8 cellular contexts compared by ENCODE assay signal in the genomic region with DNA sequence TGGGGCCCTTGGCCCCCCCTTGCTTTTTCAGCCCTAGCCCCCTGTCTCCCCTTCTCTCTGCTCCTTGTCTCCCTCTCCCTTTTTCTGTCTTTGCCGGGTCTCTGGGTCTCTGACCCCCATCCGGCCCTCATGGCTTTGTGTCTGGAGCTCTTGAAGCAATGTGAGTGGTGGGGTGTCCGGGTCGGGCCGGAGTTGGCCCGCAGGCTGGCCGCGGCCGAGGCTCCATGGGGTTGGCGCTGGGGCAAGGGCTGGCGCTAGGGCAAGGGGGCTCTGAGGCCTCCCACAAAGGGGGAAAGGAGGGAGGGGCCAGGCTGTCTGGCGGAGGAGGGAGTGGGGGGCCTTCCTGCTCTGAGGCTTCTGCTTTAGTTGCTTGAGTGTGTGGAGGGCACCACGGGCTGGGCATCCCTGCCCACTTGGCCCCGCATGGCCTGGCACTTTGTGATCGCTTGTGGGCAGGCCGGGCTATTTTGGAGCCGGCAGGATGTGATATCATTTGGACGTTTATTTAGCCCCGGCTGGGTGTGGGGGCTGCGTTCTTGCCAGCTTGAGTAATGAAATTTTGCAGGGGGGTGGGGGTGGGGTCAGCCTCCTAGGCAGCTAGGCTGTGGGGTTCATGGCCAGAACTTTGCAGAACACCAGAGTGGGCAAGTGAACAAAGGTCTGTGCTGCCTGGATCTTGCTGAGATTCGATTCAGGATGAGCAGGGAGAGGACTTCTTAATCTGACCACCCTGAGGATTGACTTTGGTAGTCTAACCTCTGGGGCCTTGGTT.
A peak's percentile ranks its signal among the peaks of the same experiment; 100 is the strongest.
DNase-seq lines count a peak whose midpoint lies in the region; ATAC-seq, FAIRE-seq and TF ChIP-seq lines count a peak whose summit lies in the region.

No MANE protein-coding gene starts in this region.

- no peak for FAIRE-seq in H54 (lab: Jason Lieb, UNC)

- no peak for DNase-seq in A673 (ENCODE audit: low spot score)
- DNase-seq in H54 (ENCODE audit: insufficient read length, low spot score), result no peak
- peak; percentile 59 for DNase-seq in fibroblast of the aortic adventitia (ENCODE audit: low read depth)
- DNase-seq in neural progenitor cell (ENCODE audit: low spot score), result peak; percentile 51
- no peak for DNase-seq in SK-N-DZ (ENCODE audit: low spot score)
- DNase-seq in OCI-M2 (lab: John Stamatoyannopoulos, UW; ENCODE audit: unreplicated experiment), result no peak

- intact Hi-C loops in A673 (cut with micrococcal nuclease; ENCODE audit: unreplicated experiment), result loop anchor here (2.0 kb wide), 1 partner anchor 110 kb away; a partner anchor contains a TSS

- H3K4me1 ChIP-seq in A673 (ENCODE audit: insufficient read depth, low read length, poor library complexity, severe bottlenecking) (peaks cover 42% of the 10 kb centered on the region), neural progenitor cell (peaks cover 35% of the 10 kb centered on the region)

- peak overlapping the region; percentile 48 for H3K9ac ChIP-seq in neural progenitor cell

- H3K9me3 ChIP-seq in A673 (ENCODE audit: low read depth, low read length, poor library complexity, severe bottlenecking) (no peaks in the 10 kb centered on the region), neural progenitor cell (ENCODE audit: low read depth) (no peaks in the 10 kb centered on the region)

- ATAC-seq in HG02588 (IDR thresholded peaks at IDR 0.05; ENCODE audit: unreplicated experiment), result no peak

- peak; percentile 92 for TF ChIP-seq POLR2A in H54 (IDR thresholded peaks at IDR 0.05; ENCODE audit: low read depth, low read length)

- CTCF ChIA-PET in A673 (lab: Charles Lee), result no interaction called here

- H3K36me3 ChIP-seq in A673 (ENCODE audit: insufficient read depth, low read length, poor library complexity, severe bottlenecking) (no peaks in the 10 kb centered on the region), neural progenitor cell (no peaks in the 10 kb centered on the region)

- H3K79me2 ChIP-seq in neural progenitor cell (ENCODE audit: low read depth), result peaks cover 60% of the 10 kb centered on the region

- peak overlapping the region; percentile 85 for H3K4me3 ChIP-seq in A673 (ENCODE audit: low read depth, low read length, poor library complexity, severe bottlenecking)
- peak overlapping the region; percentile 91 for H3K4me3 ChIP-seq in fibroblast of the aortic adventitia (ENCODE audit: low read depth, low read length)
- H3K4me3 ChIP-seq in neural progenitor cell, result peak overlapping the region; percentile 82

- H3K27me3 ChIP-seq in A673 (replicated peaks; ENCODE audit: insufficient read depth, low read depth, low read length, poor library complexity) (no peaks in the 10 kb centered on the region), neural progenitor cell (no peaks in the 10 kb centered on the region)

- H3K9me3 Mint-ChIP-seq in neural progenitor cell, result no peaks in the 10 kb centered on the region

- TF ChIP-seq CTCF in A673 (conservative IDR thresholded peaks at IDR 0.05; ENCODE audit: low read depth, low read length), result no peak
- TF ChIP-seq CTCF in VCaP (conservative IDR thresholded peaks at IDR 0.05), result no peak
- no peak for TF ChIP-seq CTCF in fibroblast of the aortic adventitia (IDR thresholded peaks at IDR 0.05; ENCODE audit: insufficient read depth, low read length)
- no peak for TF ChIP-seq CTCF in neural progenitor cell (IDR thresholded peaks at IDR 0.05)

- peak overlapping the region; percentile 88 for H3K27ac Mint-ChIP-seq in neural progenitor cell

- peaks cover 2% of the 10 kb centered on the region for H3K36me3 Mint-ChIP-seq in neural progenitor cell

- peaks cover 48% of the 10 kb centered on the region for H3K4me1 Mint-ChIP-seq in neural progenitor cell

- H3K27ac ChIP-seq in A673 (ENCODE audit: low read depth, low read length, poor library complexity, severe bottlenecking) (peak overlapping the region; percentile 70), VCaP (peak overlapping the region; percentile 95), neural progenitor cell (no peak overlapping the region)

- peak overlapping the region; percentile 97 for H3K4me3 Mint-ChIP-seq in neural progenitor cell

- POLR2A ChIA-PET in A673 (lab: Charles Lee; ENCODE audit: low non-redundant PET), result no interaction called here

- peaks cover 57% of the 10 kb centered on the region for H4K20me1 ChIP-seq in neural progenitor cell (ENCODE audit: low read depth)

- H2AFZ ChIP-seq in neural progenitor cell (replicated peaks), result no peak overlapping the region

- peaks cover 9% of the 10 kb centered on the region for H3K27me3 Mint-ChIP-seq in neural progenitor cell (ENCODE audit: insufficient read depth, low read depth)

- peaks cover 35% of the 10 kb centered on the region for H3F3A ChIP-seq in neural progenitor cell (ENCODE audit: low read depth)

- H3K4me2 ChIP-seq in neural progenitor cell, result peak overlapping the region; percentile 92

- no TSS peak for BruUV-seq in A673 (replicated peaks; lab: Mats Ljungman, UMichigan)

Comparison
In these comparisons a context has a peak if more than half of its experiments do, and no peak if none do; other contexts are left out.
1. DNase-seq: peak in fibroblast of the aortic adventitia (single experiment) and neural progenitor cell (single experiment); none in A673 (single experiment), H54 (single experiment), SK-N-DZ (single experiment) and OCI-M2 (single experiment).
2. Peak in every context shown above with its lines, with median percentiles within 50 percentile points of each other: H3K4me3 ChIP-seq.